In genomic region chr6:103036846-103037245, GRCh38 we compare ENCODE assay signal across 21 cellular contexts.
"Had no signal": no experiment of that assay in that cellular context is flagged by ENCODE, and none has a peak within 500 bp of the region (broad histone marks: within the 10 kb centered on the region; RNA-seq: fewer than 3 reads in every experiment).

No MANE protein-coding gene starts in this region.

- H3K9ac ChIP-seq: KMS-11 had no signal

- H3K4me3 ChIP-seq: K562 had no signal

- H3K27ac Mint-ChIP-seq: IgD-negative memory B cell had no signal

- H3K4me1 Mint-ChIP-seq: IgD-negative memory B cell had no signal

- H3K36me3 Mint-ChIP-seq: IgD-negative memory B cell had no signal

- DNase-seq: MV-4-11, NCI-H1048, NCI-H1105, NCI-H1417, NCI-H1436 treated with DMSO at 0.1 percent for 48 hours, NCI-H1694, NCI-H187 treated with DMSO at 0.1 percent for 48 hours, NCI-H2029 treated with DMSO at 0.1 percent for 48 hours, NCI-H2171 treated with DMSO at 0.1 percent for 48 hours, NCI-H345, NCI-H446 treated with DMSO at 0.1 percent for 48 hours, NCI-H524, NCI-H69, NCI-H774, RPMI8226, SHP77 had no signal

- H3K4me3 Mint-ChIP-seq: IgD-negative memory B cell had no signal

- H3K4me2 ChIP-seq: KMS-11 had no signal

- H3K27ac ChIP-seq: HL-60, KMS-11 had no signal

- ATAC-seq: K562, SK-N-SH treated with all-trans-retinoic acid at 6 μM for 48 hours had no signal

- H3K27me3 Mint-ChIP-seq: IgD-negative memory B cell had no signal
